In the genomic region with DNA sequence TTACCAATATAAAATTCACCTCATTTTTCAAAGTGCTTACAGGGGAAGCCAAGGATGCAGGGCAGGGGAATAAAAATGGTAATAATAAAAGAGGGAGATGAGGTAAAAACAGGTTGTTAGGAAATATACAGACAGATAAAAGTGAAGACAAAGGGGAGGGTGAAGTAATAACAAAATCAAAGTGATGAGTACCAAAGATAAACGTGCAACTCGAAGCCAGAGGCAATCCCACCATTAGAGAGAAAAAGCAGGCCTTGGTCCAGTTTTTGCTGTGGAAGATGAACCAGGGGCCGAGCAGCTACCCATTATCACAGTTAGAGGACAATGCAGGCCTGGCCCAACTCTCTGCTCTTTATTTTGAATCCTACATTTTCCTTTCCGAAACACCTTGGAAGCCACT, we compare ENCODE assay signal across 7 cellular contexts.
"Had no signal": no experiment of that assay in that cellular context is flagged by ENCODE, and none has a peak within 500 bp of the region (broad histone marks: within the 10 kb centered on the region; RNA-seq: fewer than 3 reads in every experiment).

No MANE protein-coding gene starts in this region.

- H3K27ac Mint-ChIP-seq: H9, IgD-negative memory B cell had no signal

- H3K4me3 Mint-ChIP-seq: H9, IgD-negative memory B cell had no signal

- H3K27ac ChIP-seq: GM23248, HL-60 had no signal

- DNase-seq: GM23248, H9, HCEC 1CT, KBM-7 had no signal

- ATAC-seq: HepG2 had no signal

- H3K9ac ChIP-seq: GM23248 had no signal

- H3K4me3 ChIP-seq: GM23248 had no signal

- H3K9me3 Mint-ChIP-seq: H9 had no signal
